In the genomic region with DNA sequence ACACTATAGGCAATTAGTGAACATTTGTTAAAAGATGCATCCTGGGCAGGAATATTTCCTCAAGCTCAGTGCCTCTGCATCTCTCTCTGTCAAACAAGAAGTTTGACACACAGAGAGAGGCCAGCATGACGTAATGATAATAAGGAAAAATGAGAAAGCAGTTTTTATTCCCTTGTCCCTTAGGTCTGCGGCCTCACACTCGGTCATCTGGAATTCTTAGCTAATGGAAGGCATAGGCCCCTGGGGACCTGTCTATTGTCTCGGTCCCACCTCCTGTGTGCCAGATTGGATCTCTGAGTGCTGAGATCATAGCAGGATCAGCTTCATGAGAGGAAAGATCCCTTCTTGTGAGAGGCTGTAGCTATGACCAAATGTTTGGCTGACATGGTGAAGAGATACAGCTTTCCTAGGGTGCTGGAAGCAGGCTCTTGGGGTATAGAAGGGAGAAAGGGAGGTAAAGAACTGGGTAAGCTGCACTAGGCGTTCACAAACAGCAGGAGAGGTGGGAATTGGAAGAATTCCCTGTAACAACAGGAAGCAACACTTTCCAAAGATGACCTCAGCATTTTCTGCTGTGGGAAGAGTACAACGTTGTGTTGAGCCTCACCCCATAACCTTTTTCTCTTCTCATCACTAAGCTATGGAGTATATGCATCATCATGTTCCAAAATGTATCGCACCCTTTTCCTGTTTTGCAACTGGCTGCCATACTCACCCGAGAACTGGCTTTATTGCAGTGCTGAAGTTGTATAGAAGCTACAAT, we compare ENCODE assay signal across 11 cellular contexts. TPM values are rescaled to one million over a fixed set of nuclear protein-coding genes. Genes with fewer than 3 reads are reported as not detected.
DNase-seq lines count a peak whose midpoint lies in the region; ATAC-seq and TF ChIP-seq lines count a peak whose summit lies in the region.
"Had no signal": no experiment of that assay in that cellular context is flagged by ENCODE, and none has a peak within 500 bp of the region (broad histone marks: within the 10 kb centered on the region; RNA-seq: fewer than 3 reads in every experiment).

No MANE protein-coding gene starts in this region.

- intact Hi-C loops in upper lobe of right lung (cut with DNase I), result no loop called here
- intact Hi-C loops in activated T-helper 1 cell treated with anti-CD3 and anti-CD28 coated beads, Interleukin-12 subunit alpha, Interleukin-12 subunit beta, Interleukin-2, Interleukin-4 antibody, amounts not matched to agents 30 ng/mL and 10 ng/mL and 1 ng/mL, durations not matched to agents 14 hours and 24 hours and 36 hours (cut with micrococcal nuclease), result no loop called here
- intact Hi-C loops in activated CD4-positive, alpha-beta T cell treated with anti-CD3 and anti-CD28 coated beads, Interleukin-2, amount 10 ng/mL, durations not matched to agents 24 days and 14 days (cut with micrococcal nuclease), result no loop called here

- H2AK5ac ChIP-seq in mesenchymal stem cell (ENCODE audit: low read length, severe bottlenecking), result no peak overlapping the region

- H3K27me3 ChIP-seq in MG63 (no peaks in the 10 kb centered on the region), mesenchymal stem cell (ENCODE audit: control insufficient read depth in 1 of 2, insufficient read depth in 1 of 2, low read length in 2 of 2) (peaks cover 5 to 56% of the 10 kb centered on the region in 2 experiments), upper lobe of right lung (no peaks in the 10 kb centered on the region)

- peak overlapping the region; percentile 88 for H3K27ac Mint-ChIP-seq in endothelial cell (ENCODE audit: unreplicated experiment)
- no peak overlapping the region for H3K27ac Mint-ChIP-seq in activated T-helper 1 cell treated with anti-CD3 and anti-CD28 coated beads, Interleukin-12 subunit alpha, Interleukin-12 subunit beta, Interleukin-2, Interleukin-4 antibody, amounts not matched to agents 30 ng/mL and 10 ng/mL and 1 ng/mL, durations not matched to agents 14 hours and 24 hours and 36 hours
- no peak overlapping the region for H3K27ac Mint-ChIP-seq in activated CD4-positive, alpha-beta T cell treated with anti-CD3 and anti-CD28 coated beads, Interleukin-2, amount 10 ng/mL, durations not matched to agents 24 days and 14 days

- H3K27ac ChIP-seq in mesenchymal stem cell (ENCODE audit: low read length, poor library complexity, severe bottlenecking), result peak overlapping the region; percentile 40
- H3K27ac ChIP-seq in upper lobe of right lung, result no peak overlapping the region

- H2BK5ac ChIP-seq in mesenchymal stem cell (ENCODE audit: low read depth, low read length, poor library complexity, severe bottlenecking), result no peak overlapping the region

- no peak overlapping the region for H2AFZ ChIP-seq in mesenchymal stem cell (ENCODE audit: low read depth, low read length)

- no peak overlapping the region for H4K8ac ChIP-seq in mesenchymal stem cell (ENCODE audit: low read length)

- H3K36me3 Mint-ChIP-seq in endothelial cell (ENCODE audit: low read depth, unreplicated experiment), result no peaks in the 10 kb centered on the region
- H3K36me3 Mint-ChIP-seq in activated T-helper 1 cell treated with anti-CD3 and anti-CD28 coated beads, Interleukin-12 subunit alpha, Interleukin-12 subunit beta, Interleukin-2, Interleukin-4 antibody, amounts not matched to agents 30 ng/mL and 10 ng/mL and 1 ng/mL, durations not matched to agents 14 hours and 24 hours and 36 hours (ENCODE audit: low read depth), result no peaks in the 10 kb centered on the region
- H3K36me3 Mint-ChIP-seq in activated CD4-positive, alpha-beta T cell treated with anti-CD3 and anti-CD28 coated beads, Interleukin-2, amount 10 ng/mL, durations not matched to agents 24 days and 14 days (ENCODE audit: low read depth), result no peaks in the 10 kb centered on the region

- H3K9ac ChIP-seq in mesenchymal stem cell (ENCODE audit: low read length), result peak overlapping the region; percentile 56

- H3K23ac ChIP-seq in mesenchymal stem cell (ENCODE audit: low read length in 2 of 2), result no peak overlapping the region

- H3K79me1 ChIP-seq in mesenchymal stem cell (replicated peaks; ENCODE audit: low read length, poor library complexity, severe bottlenecking), result no peaks in the 10 kb centered on the region

- peak; percentile 23 for DNase-seq in AG09309 (ENCODE audit: low read depth)
- DNase-seq in MG63, result peak; percentile 48
- no peak for DNase-seq in endothelial cell (ENCODE audit: low spot score)
- peak; percentile 66 for DNase-seq in mesenchymal stem cell
- no peak for DNase-seq in activated T-cell treated with anti-CD3 and anti-CD28 coated beads for 4 hours
- no peak for DNase-seq in upper lobe of right lung
- no peak for DNase-seq in activated T-helper 1 cell treated with anti-CD3 and anti-CD28 coated beads, Interleukin-12 subunit alpha, Interleukin-12 subunit beta, Interleukin-2, Interleukin-4 antibody, amounts not matched to agents 30 ng/mL and 10 ng/mL and 1 ng/mL, durations not matched to agents 14 hours and 24 hours and 36 hours (ENCODE audit: low spot score)
- no peak for DNase-seq in activated CD4-positive, alpha-beta T cell treated with anti-CD3 and anti-CD28 coated beads, Interleukin-2, amount 10 ng/mL, durations not matched to agents 24 days and 14 days
- DNase-seq: activated gamma-delta T cell treated with Interleukin-2 at 50 U/mL for 16 hours had no signal

- no peak overlapping the region for H3K18ac ChIP-seq in mesenchymal stem cell (ENCODE audit: low read depth in 1 of 2, low read length in 2 of 2)

- H3K4me3 ChIP-seq in AG09309 (ENCODE audit: control insufficient read depth, low read depth, low read length) (no peak overlapping the region), MG63 (no peak overlapping the region), mesenchymal stem cell (ENCODE audit: insufficient read depth in 1 of 2, low read depth in 1 of 2, low read length in 2 of 2) (peak overlapping the region in 1 of 2 experiments; percentile 2), upper lobe of right lung (no peak overlapping the region)

- no peak overlapping the region for H3K4ac ChIP-seq in mesenchymal stem cell (ENCODE audit: low read depth in 1 of 2, low read length in 2 of 2)

- H2BK12ac ChIP-seq in mesenchymal stem cell (ENCODE audit: low read length in 2 of 2), result no peak overlapping the region

- no peaks in the 10 kb centered on the region for H3K27me3 Mint-ChIP-seq in endothelial cell (ENCODE audit: unreplicated experiment)
- H3K27me3 Mint-ChIP-seq in activated T-helper 1 cell treated with anti-CD3 and anti-CD28 coated beads, Interleukin-12 subunit alpha, Interleukin-12 subunit beta, Interleukin-2, Interleukin-4 antibody, amounts not matched to agents 30 ng/mL and 10 ng/mL and 1 ng/mL, durations not matched to agents 14 hours and 24 hours and 36 hours (ENCODE audit: insufficient read depth), result peaks cover 4% of the 10 kb centered on the region
- H3K27me3 Mint-ChIP-seq in activated CD4-positive, alpha-beta T cell treated with anti-CD3 and anti-CD28 coated beads, Interleukin-2, amount 10 ng/mL, durations not matched to agents 24 days and 14 days, result peaks cover 2% of the 10 kb centered on the region

- H2BK120ac ChIP-seq in mesenchymal stem cell (ENCODE audit: low read depth, low read length), result no peak overlapping the region

- no peaks in the 10 kb centered on the region for H3K9me3 ChIP-seq in MG63
- H3K9me3 ChIP-seq in mesenchymal stem cell (ENCODE audit: control insufficient read depth, low read length), result no peaks in the 10 kb centered on the region
- no peaks in the 10 kb centered on the region for H3K9me3 ChIP-seq in upper lobe of right lung

- H3K4me1 Mint-ChIP-seq in endothelial cell (ENCODE audit: unreplicated experiment), result peaks cover 34% of the 10 kb centered on the region
- peaks cover 7% of the 10 kb centered on the region for H3K4me1 Mint-ChIP-seq in activated T-helper 1 cell treated with anti-CD3 and anti-CD28 coated beads, Interleukin-12 subunit alpha, Interleukin-12 subunit beta, Interleukin-2, Interleukin-4 antibody, amounts not matched to agents 30 ng/mL and 10 ng/mL and 1 ng/mL, durations not matched to agents 14 hours and 24 hours and 36 hours (ENCODE audit: low read depth)
- peaks cover 3% of the 10 kb centered on the region for H3K4me1 Mint-ChIP-seq in activated CD4-positive, alpha-beta T cell treated with anti-CD3 and anti-CD28 coated beads, Interleukin-2, amount 10 ng/mL, durations not matched to agents 24 days and 14 days

- no peak overlapping the region for H4K91ac ChIP-seq in mesenchymal stem cell (ENCODE audit: low read length)

- H2BK15ac ChIP-seq in mesenchymal stem cell (ENCODE audit: low read depth, poor library complexity, severe bottlenecking), result no peak overlapping the region

- 25% methylated on average over 5 of the region's 8 CpGs for WGBS in mesenchymal stem cell

- no peak overlapping the region for H3K4me2 ChIP-seq in mesenchymal stem cell (ENCODE audit: low read length, poor library complexity, severe bottlenecking)

- H3K14ac ChIP-seq in mesenchymal stem cell (ENCODE audit: low read length in 2 of 2), result peak overlapping the region in 1 of 2 experiments; percentile 76

- H3K9me3 Mint-ChIP-seq in endothelial cell (ENCODE audit: unreplicated experiment), result no peaks in the 10 kb centered on the region
- no peaks in the 10 kb centered on the region for H3K9me3 Mint-ChIP-seq in activated T-helper 1 cell treated with anti-CD3 and anti-CD28 coated beads, Interleukin-12 subunit alpha, Interleukin-12 subunit beta, Interleukin-2, Interleukin-4 antibody, amounts not matched to agents 30 ng/mL and 10 ng/mL and 1 ng/mL, durations not matched to agents 14 hours and 24 hours and 36 hours
- H3K9me3 Mint-ChIP-seq in activated CD4-positive, alpha-beta T cell treated with anti-CD3 and anti-CD28 coated beads, Interleukin-2, amount 10 ng/mL, durations not matched to agents 24 days and 14 days, result no peaks in the 10 kb centered on the region

- H3K36me3 ChIP-seq in MG63 (no peaks in the 10 kb centered on the region), mesenchymal stem cell (ENCODE audit: control insufficient read depth in 1 of 2, insufficient read depth in 2 of 2, low read depth in 1 of 2, low read length in 2 of 2) (no peaks in the 10 kb centered on the region), upper lobe of right lung (no peaks in the 10 kb centered on the region)

- no peak for ATAC-seq in upper lobe of right lung
- ATAC-seq: HCT116 had no signal

- no peaks in the 10 kb centered on the region for H3K4me1 ChIP-seq in mesenchymal stem cell (ENCODE audit: control insufficient read depth, insufficient read depth, low read depth, low read length)
- no peaks in the 10 kb centered on the region for H3K4me1 ChIP-seq in upper lobe of right lung

- no peak overlapping the region for H3K4me3 Mint-ChIP-seq in endothelial cell (ENCODE audit: unreplicated experiment)
- no peak overlapping the region for H3K4me3 Mint-ChIP-seq in activated T-helper 1 cell treated with anti-CD3 and anti-CD28 coated beads, Interleukin-12 subunit alpha, Interleukin-12 subunit beta, Interleukin-2, Interleukin-4 antibody, amounts not matched to agents 30 ng/mL and 10 ng/mL and 1 ng/mL, durations not matched to agents 14 hours and 24 hours and 36 hours
- no peak overlapping the region for H3K4me3 Mint-ChIP-seq in activated CD4-positive, alpha-beta T cell treated with anti-CD3 and anti-CD28 coated beads, Interleukin-2, amount 10 ng/mL, durations not matched to agents 24 days and 14 days

- TF ChIP-seq CTCF in AG09309 (IDR thresholded peaks at IDR 0.05; ENCODE audit: control insufficient read depth, insufficient read depth, low read depth, low read length, missing control alignments) (no peak), endothelial cell (IDR thresholded peaks at IDR 0.05; ENCODE audit: unreplicated experiment) (no peak), upper lobe of right lung (IDR thresholded peaks at IDR 0.05) (no peak)

RNA-seq across cellular contexts. Expression of a gene that starts 20.2 kb away (rescaled TPM):
- total RNA-seq in MG63 (2014; rRNA removed; shearing (Covaris generic); ENCODE audit: low replicate concordance), result not detected in 2 replicates
- total RNA-seq in endothelial cell (ENCODE audit: unreplicated experiment) (not detected), upper lobe of right lung (not detected)
- 0.07 TPM for polyA plus RNA-seq in mesenchymal stem cell (2013, experiment 1 of 2)
- not detected for polyA plus RNA-seq in mesenchymal stem cell (2013, experiment 2 of 2)
- not detected in 2 replicates for total RNA-seq in activated T-helper 1 cell treated with anti-CD3 and anti-CD28 coated beads, Interleukin-12 subunit alpha, Interleukin-12 subunit beta, Interleukin-2, Interleukin-4 antibody, amounts not matched to agents 30 ng/mL and 10 ng/mL and 1 ng/mL, durations not matched to agents 14 hours and 24 hours and 36 hours
- not detected in 2 replicates for total RNA-seq in activated CD4-positive, alpha-beta T cell treated with anti-CD3 and anti-CD28 coated beads, Interleukin-2, amount 10 ng/mL, durations not matched to agents 24 days and 14 days
- total RNA-seq: epithelial cell of proximal tubule had no signal

RNA-seq across cellular contexts. Expression of a gene that starts 44.4 kb away (rescaled TPM):
- total RNA-seq in MG63 (2014; rRNA removed; shearing (Covaris generic); ENCODE audit: low replicate concordance), result 919 and 2,011 TPM in 2 replicates
- 362 TPM for total RNA-seq in endothelial cell (ENCODE audit: unreplicated experiment)
- polyA plus RNA-seq in mesenchymal stem cell (2013, experiment 1 of 2), result 395 TPM
- polyA plus RNA-seq in mesenchymal stem cell (2013, experiment 2 of 2), result 407 TPM
- 185 TPM for total RNA-seq in upper lobe of right lung
- 225 and 229 TPM in 2 replicates for total RNA-seq in activated T-helper 1 cell treated with anti-CD3 and anti-CD28 coated beads, Interleukin-12 subunit alpha, Interleukin-12 subunit beta, Interleukin-2, Interleukin-4 antibody, amounts not matched to agents 30 ng/mL and 10 ng/mL and 1 ng/mL, durations not matched to agents 14 hours and 24 hours and 36 hours
- 253 and 262 TPM in 2 replicates for total RNA-seq in activated CD4-positive, alpha-beta T cell treated with anti-CD3 and anti-CD28 coated beads, Interleukin-2, amount 10 ng/mL, durations not matched to agents 24 days and 14 days

RNA-seq across cellular contexts. Expression of a gene that starts 45.7 kb away (rescaled TPM):
- total RNA-seq in MG63 (2014; rRNA removed; shearing (Covaris generic); ENCODE audit: low replicate concordance), result not detected in 2 replicates
- 9.6 TPM for total RNA-seq in endothelial cell (ENCODE audit: unreplicated experiment)
- not detected for polyA plus RNA-seq in mesenchymal stem cell (2013, experiment 1 of 2)
- not detected for polyA plus RNA-seq in mesenchymal stem cell (2013, experiment 2 of 2)
- not detected for total RNA-seq in upper lobe of right lung
- total RNA-seq in activated T-helper 1 cell treated with anti-CD3 and anti-CD28 coated beads, Interleukin-12 subunit alpha, Interleukin-12 subunit beta, Interleukin-2, Interleukin-4 antibody, amounts not matched to agents 30 ng/mL and 10 ng/mL and 1 ng/mL, durations not matched to agents 14 hours and 24 hours and 36 hours, result not detected in 2 replicates
- not detected in 2 replicates for total RNA-seq in activated CD4-positive, alpha-beta T cell treated with anti-CD3 and anti-CD28 coated beads, Interleukin-2, amount 10 ng/mL, durations not matched to agents 24 days and 14 days
- total RNA-seq: epithelial cell of proximal tubule had no signal

Comparison
In these comparisons a context has a peak if more than half of its experiments do, and no peak if none do; other contexts are left out.
1. DNase-seq: peak in AG09309 (single experiment), MG63 (single experiment) and mesenchymal stem cell (single experiment); none in endothelial cell (single experiment), activated T-cell treated with anti-CD3 and anti-CD28 coated beads for 4 hours (single experiment), upper lobe of right lung (single experiment), activated T-helper 1 cell treated with anti-CD3 and anti-CD28 coated beads, Interleukin-12 subunit alpha, Interleukin-12 subunit beta, Interleukin-2, Interleukin-4 antibody, amounts not matched to agents 30 ng/mL and 10 ng/mL and 1 ng/mL, durations not matched to agents 14 hours and 24 hours and 36 hours (single experiment) and activated CD4-positive, alpha-beta T cell treated with anti-CD3 and anti-CD28 coated beads, Interleukin-2, amount 10 ng/mL, durations not matched to agents 24 days and 14 days (single experiment).
2. RNA of a gene that starts 45.7 kb away (total RNA-seq): 9.6 TPM in endothelial cell (single experiment); not detected in upper lobe of right lung (single experiment), not detected in MG63, not detected in activated T-helper 1 cell treated with anti-CD3 and anti-CD28 coated beads, Interleukin-12 subunit alpha, Interleukin-12 subunit beta, Interleukin-2, Interleukin-4 antibody, amounts not matched to agents 30 ng/mL and 10 ng/mL and 1 ng/mL, durations not matched to agents 14 hours and 24 hours and 36 hours and not detected in activated CD4-positive, alpha-beta T cell treated with anti-CD3 and anti-CD28 coated beads, Interleukin-2, amount 10 ng/mL, durations not matched to agents 24 days and 14 days; every median in the first group is over 10 times any median in the second.